1 cellular context compared by ENCODE assay signal in the genomic region with DNA sequence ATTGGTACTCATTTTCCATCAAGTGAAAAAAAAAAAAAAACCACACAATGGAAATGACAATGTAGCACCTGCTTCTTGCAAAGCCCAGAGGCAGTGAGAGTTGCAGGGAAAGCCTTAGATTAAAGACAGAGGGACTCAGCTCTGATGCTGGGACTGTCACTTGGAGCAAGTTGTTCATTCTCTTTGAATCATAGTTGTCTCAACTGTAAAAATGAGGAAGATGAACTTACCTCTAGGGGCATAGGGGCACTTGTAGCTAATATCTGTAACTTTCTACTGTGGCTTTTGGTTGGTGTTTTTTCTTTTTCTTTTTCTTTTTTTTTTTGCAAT.
TF ChIP-seq lines count a peak whose summit lies in the region.

No MANE protein-coding gene starts in this region.

TF ChIP-seq in HEK293, 187 proteins besides CTCF, POLR2A, EP300 and RAD21 (continued from another document):
- TF ChIP-seq, protein P1, sequence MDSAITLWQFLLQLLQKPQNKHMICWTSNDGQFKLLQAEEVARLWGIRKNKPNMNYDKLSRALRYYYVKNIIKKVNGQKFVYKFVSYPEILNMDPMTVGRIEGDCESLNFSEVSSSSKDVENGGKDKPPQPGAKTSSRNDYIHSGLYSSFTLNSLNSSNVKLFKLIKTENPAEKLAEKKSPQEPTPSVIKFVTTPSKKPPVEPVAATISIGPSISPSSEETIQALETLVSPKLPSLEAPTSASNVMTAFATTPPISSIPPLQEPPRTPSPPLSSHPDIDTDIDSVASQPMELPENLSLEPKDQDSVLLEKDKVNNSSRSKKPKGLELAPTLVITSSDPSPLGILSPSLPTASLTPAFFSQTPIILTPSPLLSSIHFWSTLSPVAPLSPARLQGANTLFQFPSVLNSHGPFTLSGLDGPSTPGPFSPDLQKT (IDR thresholded peaks at IDR 0.05; ENCODE audit: borderline replicate concordance, low read depth, low read length) = no peak
- TF ChIP-seq ZNF335 (tag by site-specific recombination; conservative IDR thresholded peaks at IDR 0.05) (peak; percentile 25; the same call in 1 of the 2 replicates), WT1 (tag by site-specific recombination; IDR thresholded peaks at IDR 0.05) (no peak), ZNF548 (tag by site-specific recombination; IDR thresholded peaks at IDR 0.05) (no peak), ZNF112 (tag by site-specific recombination; IDR thresholded peaks at IDR 0.05) (no peak), ZNF302 (tag by site-specific recombination; IDR thresholded peaks at IDR 0.05; ENCODE audit: low read depth) (no peak), ZSCAN30 (tag by site-specific recombination; IDR thresholded peaks at IDR 0.05) (no peak), OSR2 (tag by site-specific recombination; IDR thresholded peaks at IDR 0.05) (0 out of 2 replicates have a peak, but pooled peaks have one; percentile 24)
TF ChIP-seq in HEK293: peak in this region for 4.
